1 cellular context compared by ENCODE assay signal in genomic region chr2:73233932-73234832, GRCh38.
TF ChIP-seq lines count a peak whose summit lies in the region.

Gene CCT7 (plus strand): TSS chr2:73234308. CDS start chr2:73234379, 71 bp downstream.

TF ChIP-seq in HepG2, 621 proteins besides CTCF, POLR2A, EP300 and RAD21 (continued from another document and continues in another):
- TF ChIP-seq PHF21A (CRISPR knock-in tag; IDR thresholded peaks at IDR 0.05) (peak; percentile 91; the same call in 1 of the 2 replicates), ZHX1 (CRISPR knock-in tag; IDR thresholded peaks at IDR 0.05; ENCODE audit: low read depth) (no peak), HNRNPK (IDR thresholded peaks at IDR 0.05; ENCODE audit: low read depth, low read length, poor library complexity, severe bottlenecking) (no peak), ZBTB7A (CRISPR knock-in tag; IDR thresholded peaks at IDR 0.05) (no peak), MATR3 (CRISPR knock-in tag; IDR thresholded peaks at IDR 0.05) (no peak; the same call in 1 of the 2 replicates), HOXA3 (CRISPR knock-in tag; IDR thresholded peaks at IDR 0.05) (peak; percentile 90), ZNF597 (CRISPR knock-in tag; IDR thresholded peaks at IDR 0.05) (no peak; the same call in 1 of the 2 replicates), FLYWCH1 (CRISPR knock-in tag; IDR thresholded peaks at IDR 0.05) (no peak), SCMH1 (CRISPR knock-in tag; IDR thresholded peaks at IDR 0.05; ENCODE audit: borderline replicate concordance) (no peak), REXO4 (CRISPR knock-in tag; IDR thresholded peaks at IDR 0.05; ENCODE audit: borderline replicate concordance) (no peak), SNAI1 (CRISPR knock-in tag; IDR thresholded peaks at IDR 0.05; ENCODE audit: borderline replicate concordance) (no peak; the same call in 1 of the 2 replicates), RNF2 (conservative IDR thresholded peaks at IDR 0.05; ENCODE audit: low read depth) (peak; percentile 67; the same call in 1 of the 2 replicates), ZNF276 (CRISPR knock-in tag; IDR thresholded peaks at IDR 0.05; ENCODE audit: low read depth) (no peak), RCOR2 (CRISPR knock-in tag; IDR thresholded peaks at IDR 0.05) (no peak), ZNF605 (CRISPR knock-in tag; IDR thresholded peaks at IDR 0.05) (peak; percentile 65; the same call in 1 of the 2 replicates), POGZ (CRISPR knock-in tag; IDR thresholded peaks at IDR 0.05) (peak; percentile 77), NCOA1 (CRISPR knock-in tag; IDR thresholded peaks at IDR 0.05) (no peak), LCORL (IDR thresholded peaks at IDR 0.05) (peak; percentile 62), LCORL (CRISPR knock-in tag; IDR thresholded peaks at IDR 0.05) (peak; percentile 74), FOXK2 (IDR thresholded peaks at IDR 0.05) (peak; percentile 21; the same call in 1 of the 2 replicates), ZNF333 (CRISPR knock-in tag; IDR thresholded peaks at IDR 0.05; ENCODE audit: borderline replicate concordance) (peak; percentile 92), NPAS2 (CRISPR knock-in tag; IDR thresholded peaks at IDR 0.05; ENCODE audit: borderline replicate concordance) (no peak), ZNF24 (IDR thresholded peaks at IDR 0.05) (peak; percentile 64; the same call in 1 of the 2 replicates), ZNF687 (CRISPR knock-in tag; IDR thresholded peaks at IDR 0.05) (peak; percentile 75), ZNF337 (CRISPR knock-in tag; IDR thresholded peaks at IDR 0.05; ENCODE audit: borderline replicate concordance, low read depth) (peak; percentile 51; the same call in 1 of the 2 replicates), ZNF83 (CRISPR knock-in tag; IDR thresholded peaks at IDR 0.05; ENCODE audit: borderline replicate concordance) (peak; percentile 88; the same call in 1 of the 2 replicates), CERS6 (CRISPR knock-in tag; IDR thresholded peaks at IDR 0.05) (no peak), ZNF230 (CRISPR knock-in tag; IDR thresholded peaks at IDR 0.05) (peak; percentile 96), NR2F1 (CRISPR knock-in tag; IDR thresholded peaks at IDR 0.05) (0 out of 4 replicates have a peak, but pooled peaks of 1 of the 2 experiments have one; percentile 55), SP5 (CRISPR knock-in tag; IDR thresholded peaks at IDR 0.05; ENCODE audit: borderline replicate concordance, low read depth) (no peak), BRCA1 (CRISPR knock-in tag; IDR thresholded peaks at IDR 0.05) (peak; percentile 91; the same call in 1 of the 2 replicates), MIER2 (CRISPR knock-in tag; IDR thresholded peaks at IDR 0.05) (peak; percentile 67; the same call in 1 of the 2 replicates), DBP (CRISPR knock-in tag; IDR thresholded peaks at IDR 0.05; ENCODE audit: not compliant biosample characterization) (peak; percentile 94), GPBP1L1 (CRISPR knock-in tag; IDR thresholded peaks at IDR 0.05) (no peak), AHR (CRISPR knock-in tag; IDR thresholded peaks at IDR 0.05) (peak; percentile 71; the same call in 1 of the 2 replicates), SUZ12 (IDR thresholded peaks at IDR 0.05; ENCODE audit: low read depth, low read length) (peak; percentile 51; the same call in 1 of the 2 replicates), FOXO1 (CRISPR knock-in tag; IDR thresholded peaks at IDR 0.05) (0 out of 2 replicates have a peak, but pooled peaks have one; percentile 18), REST (IDR thresholded peaks at IDR 0.05; ENCODE audit: borderline replicate concordance in 1 of 2, low read depth in 1 of 2, low read length in 2 of 2) (peak in 1 of 2 experiments; percentile 70; a peak in 1 of 4 replicates), DZIP1 (CRISPR knock-in tag; IDR thresholded peaks at IDR 0.05) (peak; percentile 21; the same call in 1 of the 2 replicates), ZNF841 (CRISPR knock-in tag; IDR thresholded peaks at IDR 0.05; ENCODE audit: borderline replicate concordance) (peak; percentile 75; the same call in 1 of the 2 replicates), CEBPB (IDR thresholded peaks at IDR 0.05; ENCODE audit: borderline replicate concordance, low read depth, low read length) (no peak), SALL1 (CRISPR knock-in tag; IDR thresholded peaks at IDR 0.05) (peak; percentile 89)
